In genomic region chr11:46393231-46393616, GRCh38 we compare ENCODE assay signal across 10 cellular contexts. TPM values are rescaled to one million over a fixed set of nuclear protein-coding genes. Genes with fewer than 3 reads are reported as not detected.
DNase-seq lines count a peak whose midpoint lies in the region; ATAC-seq and TF ChIP-seq lines count a peak whose summit lies in the region.
"Had no signal": no experiment of that assay in that cellular context is flagged by ENCODE, and none has a peak within 500 bp of the region (broad histone marks: within the 10 kb centered on the region; RNA-seq: fewer than 3 reads in every experiment).

No MANE protein-coding gene starts in this region.

- CTCF ChIA-PET in activated naive CD4-positive, alpha-beta T cell treated with anti-CD3 and anti-CD28 coated beads, Interleukin-2, amount 10 ng/mL, durations not matched to agents 7 days and 5 days (lab: Charles Lee): interaction anchor here (1.0 to 1.2 kb wide), 3 partner anchors 10 to 143 kb away, joined by 3 to 4 read pairs (median 4); no protein-coding TSS in a partner anchor
- CTCF ChIA-PET in activated CD8-positive, alpha-beta T cell treated with anti-CD3 and anti-CD28 coated beads for 36 hours (lab: Charles Lee): interaction anchor here (1.0 to 1.5 kb wide), 6 partner anchors 45 to 145 kb away, joined by 3 to 6 read pairs (median 4); no protein-coding TSS in a partner anchor

- H3K4me3 Mint-ChIP-seq in activated naive CD4-positive, alpha-beta T cell treated with anti-CD3 and anti-CD28 coated beads, Interleukin-2, amount 10 ng/mL, durations not matched to agents 7 days and 5 days: peak overlapping the region; percentile 48
- peak overlapping the region; percentile 65 for H3K4me3 Mint-ChIP-seq in activated CD8-positive, alpha-beta T cell treated with anti-CD3 and anti-CD28 coated beads for 36 hours
- H3K4me3 Mint-ChIP-seq in stimulated activated naive CD8-positive, alpha-beta T cell treated with anti-CD3 and anti-CD28 coated beads, Interleukin-15, amount 100 ng/mL, for 72 hours: peak overlapping the region; percentile 79 to 94

- DNase-seq in activated naive CD4-positive, alpha-beta T cell treated with anti-CD3 and anti-CD28 coated beads, Interleukin-2, amount 10 ng/mL, durations not matched to agents 7 days and 5 days: no peak
- DNase-seq in activated naive CD4-positive, alpha-beta T cell (lab: John Stamatoyannopoulos, UW): no peak
- no peak for DNase-seq in activated CD8-positive, alpha-beta T cell treated with anti-CD3 and anti-CD28 coated beads for 36 hours
- no peak for DNase-seq in stimulated activated naive CD8-positive, alpha-beta T cell treated with anti-CD3 and anti-CD28 coated beads, Interleukin-15, amount 100 ng/mL, for 72 hours
- no peak for DNase-seq in SIG-M5 treated with dmso at 0.1 percent for 504 hours (lab: John Stamatoyannopoulos, UW; ENCODE audit: unreplicated experiment)
- DNase-seq in NCI-H2107 treated with DMSO at 0.1 percent for 48 hours (lab: John Stamatoyannopoulos, UW; ENCODE audit: unreplicated experiment): no peak
- no peak for DNase-seq in T1000 (lab: John Stamatoyannopoulos, UW)
- DNase-seq: NCI-H1436 treated with DMSO at 0.1 percent for 48 hours had no signal

- no peaks in the 10 kb centered on the region for H3K9me3 ChIP-seq in iPS-18c (ENCODE audit: control insufficient read depth, insufficient read depth, low read length)
- H3K9me3 ChIP-seq: uterus had no signal

- H3K4me3 ChIP-seq in iPS-18c (ENCODE audit: insufficient read depth, low read depth, low read length): peak overlapping the region; percentile 77
- H3K4me3 ChIP-seq: uterus had no signal

- ATAC-seq in activated CD8-positive, alpha-beta T cell treated with anti-CD3 and anti-CD28 coated beads for 36 hours: no peak
- no peak for ATAC-seq in stimulated activated naive CD8-positive, alpha-beta T cell treated with anti-CD3 and anti-CD28 coated beads, Interleukin-15, amount 100 ng/mL, for 72 hours

- H3K36me3 Mint-ChIP-seq in activated naive CD4-positive, alpha-beta T cell treated with anti-CD3 and anti-CD28 coated beads, Interleukin-2, amount 10 ng/mL, durations not matched to agents 7 days and 5 days: peaks cover 9% of the 10 kb centered on the region
- peaks cover 11% of the 10 kb centered on the region for H3K36me3 Mint-ChIP-seq in activated CD8-positive, alpha-beta T cell treated with anti-CD3 and anti-CD28 coated beads for 36 hours (ENCODE audit: low read depth)

- TF ChIP-seq CTCF in activated CD8-positive, alpha-beta T cell treated with anti-CD3 and anti-CD28 coated beads for 36 hours (IDR thresholded peaks at IDR 0.05): no peak

- POLR2A ChIA-PET in activated CD8-positive, alpha-beta T cell treated with anti-CD3 and anti-CD28 coated beads for 36 hours (lab: Charles Lee): interaction anchor here (1.3 to 1.4 kb wide), 2 partner anchors 9 to 10 kb away, joined by 3 to 4 read pairs; no protein-coding TSS in a partner anchor

- no peak overlapping the region for H3K27ac Mint-ChIP-seq in activated naive CD4-positive, alpha-beta T cell treated with anti-CD3 and anti-CD28 coated beads, Interleukin-2, amount 10 ng/mL, durations not matched to agents 7 days and 5 days
- no peak overlapping the region for H3K27ac Mint-ChIP-seq in activated CD8-positive, alpha-beta T cell treated with anti-CD3 and anti-CD28 coated beads for 36 hours
- H3K27ac Mint-ChIP-seq in stimulated activated naive CD8-positive, alpha-beta T cell treated with anti-CD3 and anti-CD28 coated beads, Interleukin-15, amount 100 ng/mL, for 72 hours: peak overlapping the region in 1 of 2 donors; percentile 72

- H3K9me3 Mint-ChIP-seq in activated naive CD4-positive, alpha-beta T cell treated with anti-CD3 and anti-CD28 coated beads, Interleukin-2, amount 10 ng/mL, durations not matched to agents 7 days and 5 days: no peaks in the 10 kb centered on the region
- no peaks in the 10 kb centered on the region for H3K9me3 Mint-ChIP-seq in activated CD8-positive, alpha-beta T cell treated with anti-CD3 and anti-CD28 coated beads for 36 hours
- no peaks in the 10 kb centered on the region for H3K9me3 Mint-ChIP-seq in stimulated activated naive CD8-positive, alpha-beta T cell treated with anti-CD3 and anti-CD28 coated beads, Interleukin-15, amount 100 ng/mL, for 72 hours

- H3K27me3 Mint-ChIP-seq in activated naive CD4-positive, alpha-beta T cell treated with anti-CD3 and anti-CD28 coated beads, Interleukin-2, amount 10 ng/mL, durations not matched to agents 7 days and 5 days: peaks cover 61% of the 10 kb centered on the region
- H3K27me3 Mint-ChIP-seq in activated CD8-positive, alpha-beta T cell treated with anti-CD3 and anti-CD28 coated beads for 36 hours: peaks cover 37% of the 10 kb centered on the region
- H3K27me3 Mint-ChIP-seq in stimulated activated naive CD8-positive, alpha-beta T cell treated with anti-CD3 and anti-CD28 coated beads, Interleukin-15, amount 100 ng/mL, for 72 hours: peaks cover 53% of the 10 kb centered on the region

- H3K4me1 Mint-ChIP-seq in activated naive CD4-positive, alpha-beta T cell treated with anti-CD3 and anti-CD28 coated beads, Interleukin-2, amount 10 ng/mL, durations not matched to agents 7 days and 5 days: peaks cover 30% of the 10 kb centered on the region
- H3K4me1 Mint-ChIP-seq in activated CD8-positive, alpha-beta T cell treated with anti-CD3 and anti-CD28 coated beads for 36 hours (ENCODE audit: low read depth): peaks cover 21% of the 10 kb centered on the region
- peaks cover 38% of the 10 kb centered on the region for H3K4me1 Mint-ChIP-seq in stimulated activated naive CD8-positive, alpha-beta T cell treated with anti-CD3 and anti-CD28 coated beads, Interleukin-15, amount 100 ng/mL, for 72 hours

- intact Hi-C loops in activated CD8-positive, alpha-beta T cell treated with anti-CD3 and anti-CD28 coated beads for 36 hours (cut with micrococcal nuclease): loop anchor here (5.0 kb wide), 1 partner anchor 144 kb away; no protein-coding TSS in a partner anchor

RNA-seq across cellular contexts. Expression of gene CHRM4, which starts 1.6 kb away (rescaled TPM):
- total RNA-seq in activated CD8-positive, alpha-beta T cell treated with anti-CD3 and anti-CD28 coated beads for 36 hours: not detected

RNA-seq across cellular contexts. Expression of gene MDK, which starts 11.8 kb away (rescaled TPM):
- 1 to 10 TPM; 4.2 to 4.9 TPM for total RNA-seq in activated CD8-positive, alpha-beta T cell treated with anti-CD3 and anti-CD28 coated beads for 36 hours

RNA-seq across cellular contexts. Expression of gene DGKZ, which starts 46.0 kb away (rescaled TPM):
- 10 to 100 TPM; 94.4 to 94.9 TPM for total RNA-seq in activated CD8-positive, alpha-beta T cell treated with anti-CD3 and anti-CD28 coated beads for 36 hours
